In the genomic region with DNA sequence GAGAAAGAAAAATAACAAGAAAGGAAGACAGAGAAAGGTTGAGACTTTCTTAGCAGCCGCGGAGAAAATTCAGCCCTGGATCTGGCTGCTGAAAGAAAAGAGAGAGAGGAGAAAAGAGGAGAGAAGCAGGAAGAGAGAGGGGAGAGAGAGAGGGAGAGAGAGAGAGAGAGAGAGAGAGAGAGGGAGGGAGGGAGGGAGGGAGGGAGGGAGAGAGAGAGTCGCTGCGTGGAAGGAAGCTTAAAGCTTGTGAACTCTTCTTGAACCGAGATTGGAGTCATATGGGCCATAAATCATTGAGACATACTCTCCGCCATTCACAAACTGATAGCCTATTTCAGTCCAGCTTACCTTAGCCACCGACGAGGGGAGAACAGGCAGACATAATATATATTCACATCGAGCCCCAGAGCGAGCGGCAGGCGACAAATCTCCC, we compare ENCODE assay signal across 9 cellular contexts. TPM values are rescaled to one million over a fixed set of nuclear protein-coding genes. Genes with fewer than 3 reads are reported as not detected.
DNase-seq lines count a peak whose midpoint lies in the region; ATAC-seq, FAIRE-seq and TF ChIP-seq lines count a peak whose summit lies in the region.
"Had no signal": no experiment of that assay in that cellular context is flagged by ENCODE, and none has a peak within 500 bp of the region (broad histone marks: within the 10 kb centered on the region; RNA-seq: fewer than 3 reads in every experiment).

No MANE protein-coding gene starts in this region.

- H3K9me3 Mint-ChIP-seq in endothelial cell (ENCODE audit: unreplicated experiment) (no peaks in the 10 kb centered on the region), natural killer cell (no peaks in the 10 kb centered on the region)

- H3K36me3 Mint-ChIP-seq in endothelial cell (ENCODE audit: low read depth, unreplicated experiment) (peaks cover 24% of the 10 kb centered on the region), natural killer cell (no peaks in the 10 kb centered on the region)

- peak; percentile 39 for DNase-seq in NCI-H82 (lab: John Stamatoyannopoulos, UW)
- no peak for DNase-seq in NCI-H82 treated with DMSO at 0.1 percent for 48 hours (lab: John Stamatoyannopoulos, UW; ENCODE audit: unreplicated experiment)
- DNase-seq in NCI-H69 (lab: John Stamatoyannopoulos, UW): peak; percentile 95
- DNase-seq in endothelial cell (ENCODE audit: low spot score): no peak
- no peak for DNase-seq in natural killer cell
- DNase-seq in activated effector memory CD4-positive, alpha-beta T cell treated with anti-CD3 and anti-CD28 coated beads, Interleukin-2, amount 50 U/mL, for 16 hours: no peak
- no peak for DNase-seq in urothelium cell line (ENCODE audit: low spot score)

- H3K4me1 Mint-ChIP-seq in endothelial cell (ENCODE audit: unreplicated experiment) (peaks cover 55% of the 10 kb centered on the region), natural killer cell (peaks cover 20 to 34% of the 10 kb centered on the region in 2 donors)

- TF ChIP-seq CTCF in endothelial cell (IDR thresholded peaks at IDR 0.05; ENCODE audit: unreplicated experiment): no peak
- no peak for TF ChIP-seq CTCF in natural killer cell (IDR thresholded peaks at IDR 0.05)

- intact Hi-C loops in natural killer cell (cut with micrococcal nuclease): no loop called here

- peak; percentile 37 to 79 (median 76) for ATAC-seq in natural killer cell
- ATAC-seq in GM19395 (IDR thresholded peaks at IDR 0.05; ENCODE audit: unreplicated experiment): no peak

- no peak overlapping the region for H3K27ac Mint-ChIP-seq in endothelial cell (ENCODE audit: unreplicated experiment)
- peak overlapping the region; percentile 87 for H3K27ac Mint-ChIP-seq in natural killer cell

- FAIRE-seq in urothelium cell line (lab: Jason Lieb, UNC): no peak

- H3K4me3 Mint-ChIP-seq in endothelial cell (ENCODE audit: unreplicated experiment) (peak overlapping the region; percentile 68), natural killer cell (peak overlapping the region; percentile 95)

- H3K27me3 Mint-ChIP-seq in endothelial cell (ENCODE audit: unreplicated experiment) (peaks cover 30% of the 10 kb centered on the region), natural killer cell (ENCODE audit: low read depth in 2 of 2) (peaks cover 0 to 17% of the 10 kb centered on the region in 2 donors)

RNA-seq across cellular contexts. Expression of a gene that starts 10.3 kb away (rescaled TPM):
- total RNA-seq in endothelial cell (ENCODE audit: unreplicated experiment) (5.6 TPM), natural killer cell (10 to 100 TPM; 21.6 to 30.5 (median 24.7) TPM)

RNA-seq across cellular contexts. Expression of a gene that starts 23.0 kb away (rescaled TPM):
- 6.5 TPM for total RNA-seq in endothelial cell (ENCODE audit: unreplicated experiment)
- total RNA-seq in natural killer cell: 1 to 10 TPM; 3.5 to 6.7 (median 5.7) TPM

RNA-seq across cellular contexts. Expression of a gene that starts 24.4 kb away (rescaled TPM):
- total RNA-seq in endothelial cell (ENCODE audit: unreplicated experiment) (not detected), natural killer cell (not detected)
- total RNA-seq: T-helper 1 cell treated with Interleukin-12 subunit alpha and Interleukin-12 subunit beta and Interleukin-4 antibody, amounts not matched to agents 30 ng/mL and 1 ng/mL, for 36 hours had no signal

RNA-seq across cellular contexts. Expression of a gene that starts 34.8 kb away (rescaled TPM):
- 17.7 TPM for total RNA-seq in endothelial cell (ENCODE audit: unreplicated experiment)
- total RNA-seq in natural killer cell: 10 to 100 TPM in 2 of 3 donors, 1 to 10 TPM in 1; 7.9 to 15.6 (median 15.3) TPM

RNA-seq across cellular contexts. Expression of a gene that starts 38.4 kb away (rescaled TPM):
- 0.59 TPM for total RNA-seq in endothelial cell (ENCODE audit: unreplicated experiment)
- not detected for total RNA-seq in natural killer cell

Comparison
In these comparisons a context has a peak if more than half of its experiments do, and no peak if none do; other contexts are left out.
1. DNase-seq: peak in NCI-H82 (single experiment) and NCI-H69 (single experiment); none in NCI-H82 treated with DMSO at 0.1 percent for 48 hours (single experiment), endothelial cell (single experiment), natural killer cell (single experiment), activated effector memory CD4-positive, alpha-beta T cell treated with anti-CD3 and anti-CD28 coated beads, Interleukin-2, amount 50 U/mL, for 16 hours (single experiment) and urothelium cell line (single experiment).